ENCODE assay signal across 12 cellular contexts in the genomic region with DNA sequence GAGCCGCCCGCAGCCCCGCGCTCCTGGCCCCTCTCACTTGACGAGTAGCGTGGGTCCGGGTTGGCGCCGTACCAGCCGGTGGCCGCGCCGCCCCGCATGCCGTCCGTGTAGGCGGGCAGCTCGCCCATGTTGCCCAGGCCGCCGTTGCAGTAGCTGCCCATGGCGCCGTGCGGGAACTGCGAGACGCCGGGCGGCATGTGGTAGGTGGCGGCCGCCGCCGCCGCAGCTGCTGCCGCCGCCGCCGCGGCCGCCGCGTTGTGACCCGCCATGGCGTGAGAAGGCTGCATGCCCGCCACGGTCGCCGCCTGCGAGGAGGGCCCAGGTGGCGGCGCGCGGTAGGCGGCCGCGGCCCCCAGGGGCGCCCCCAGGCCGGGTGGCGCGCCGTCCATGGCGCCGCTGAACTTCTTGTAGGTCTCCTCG. TPM values are rescaled to one million over a fixed set of nuclear protein-coding genes. Genes with fewer than 3 reads are reported as not detected.
A peak's percentile ranks its signal among the peaks of the same experiment; 100 is the strongest.
DNase-seq lines count a peak whose midpoint lies in the region; ATAC-seq and TF ChIP-seq lines count a peak whose summit lies in the region.
"Had no signal": no experiment of that assay in that cellular context is flagged by ENCODE, and none has a peak within 500 bp of the region (broad histone marks: within the 10 kb centered on the region; RNA-seq: fewer than 3 reads in every experiment).

No MANE protein-coding gene starts in this region.

- peak overlapping the region in 3 of 4 donors; percentile 12 to 36 (median 33) for H3K4me3 ChIP-seq in Peyer's patch

- H3K27me3 Mint-ChIP-seq in stimulated activated naive CD8-positive, alpha-beta T cell treated with anti-CD3 and anti-CD28 coated beads, Interleukin-15, amount 100 ng/mL, for 72 hours: peaks cover 78% of the 10 kb centered on the region

- peak; percentile 45 for ATAC-seq in stimulated activated naive CD8-positive, alpha-beta T cell treated with anti-CD3 and anti-CD28 coated beads, Interleukin-15, amount 100 ng/mL, for 72 hours
- ATAC-seq in GM18517 (IDR thresholded peaks at IDR 0.05; ENCODE audit: unreplicated experiment) (no peak), HG03460 (IDR thresholded peaks at IDR 0.05; ENCODE audit: unreplicated experiment) (no peak), HG02642 (IDR thresholded peaks at IDR 0.05; ENCODE audit: poor library complexity, unreplicated experiment) (no peak)

- H3K4me3 Mint-ChIP-seq in stimulated activated naive CD8-positive, alpha-beta T cell treated with anti-CD3 and anti-CD28 coated beads, Interleukin-15, amount 100 ng/mL, for 72 hours: peak overlapping the region in 1 of 2 donors; percentile 59

- no peaks in the 10 kb centered on the region for H3K36me3 ChIP-seq in Peyer's patch

- no peak overlapping the region for H3K27ac Mint-ChIP-seq in stimulated activated naive CD8-positive, alpha-beta T cell treated with anti-CD3 and anti-CD28 coated beads, Interleukin-15, amount 100 ng/mL, for 72 hours

- H3K4me1 ChIP-seq in Peyer's patch: peaks cover 0 to 22% (median 9%) of the 10 kb centered on the region in 4 donors

- H3K9me3 Mint-ChIP-seq in stimulated activated naive CD8-positive, alpha-beta T cell treated with anti-CD3 and anti-CD28 coated beads, Interleukin-15, amount 100 ng/mL, for 72 hours: no peaks in the 10 kb centered on the region

- no peak for TF ChIP-seq POLR2A in Peyer's patch (IDR thresholded peaks at IDR 0.05)

- H3K9me3 ChIP-seq in Peyer's patch: no peaks in the 10 kb centered on the region

- no peak for TF ChIP-seq CTCF in Peyer's patch (IDR thresholded peaks at IDR 0.05)

- H3K27ac ChIP-seq in Peyer's patch: no peak overlapping the region

- peaks cover 0 to 60% of the 10 kb centered on the region in 2 donors for H3K27me3 ChIP-seq in Peyer's patch

- DNase-seq in activated effector memory CD4-positive, alpha-beta T cell treated with anti-CD3 and anti-CD28 coated beads, Interleukin-2, amount 50 U/mL, for 16 hours: peak; percentile 64
- DNase-seq in activated effector memory CD4-positive, alpha-beta T cell treated with Interleukin-2 at 50 U/mL for 16 hours: no peak
- DNase-seq in Peyer's patch (no peak), germinal center (ENCODE audit: low spot score) (peak; percentile 15)
- peak in 1 of 2 donors; percentile 9 for DNase-seq in stimulated activated naive CD8-positive, alpha-beta T cell treated with anti-CD3 and anti-CD28 coated beads, Interleukin-15, amount 100 ng/mL, for 72 hours
- DNase-seq: foreskin fibroblast; SHP77 treated with DMSO at 0.1 percent for 48 hours; stimulated activated naive CD4-positive, alpha-beta T cell treated with Interleukin-2 at 50 U/mL for 16 hours had no signal

- H3K4me1 Mint-ChIP-seq in stimulated activated naive CD8-positive, alpha-beta T cell treated with anti-CD3 and anti-CD28 coated beads, Interleukin-15, amount 100 ng/mL, for 72 hours: peaks cover 26% of the 10 kb centered on the region

RNA-seq across cellular contexts. Expression of a gene that starts 0.4 kb away (rescaled TPM):
- total RNA-seq in Peyer's patch: not detected
- total RNA-seq: pulmonary artery endothelial cell had no signal

Comparison
In these comparisons a context has a peak if more than half of its experiments do, and no peak if none do; other contexts are left out.
1. DNase-seq: peak in activated effector memory CD4-positive, alpha-beta T cell treated with anti-CD3 and anti-CD28 coated beads, Interleukin-2, amount 50 U/mL, for 16 hours (single experiment) and germinal center (single experiment); none in activated effector memory CD4-positive, alpha-beta T cell treated with Interleukin-2 at 50 U/mL for 16 hours (single experiment) and Peyer's patch (0 of 3).